ENCODE assay signal across 1 cellular context in genomic region chr17:65122836-65123756, GRCh38.
TF ChIP-seq lines count a peak whose summit lies in the region.

No MANE protein-coding gene starts in this region.

TF ChIP-seq in GM12878, 131 proteins besides CTCF, POLR2A, EP300 and RAD21 (continued from another document):
- no peak for TF ChIP-seq CUX1 (IDR thresholded peaks at IDR 0.05; ENCODE audit: insufficient replicate concordance, low read depth, low read length)
- TF ChIP-seq ETV6 (conservative IDR thresholded peaks at IDR 0.05 in 1 of 2, IDR thresholded peaks at IDR 0.05 in 1 of 2; ENCODE audit: borderline replicate concordance in 1 of 2, low read depth in 1 of 2), result peak in 1 of 2 experiments; percentile 34; a peak in 1 of 4 replicates
